In the genomic region with DNA sequence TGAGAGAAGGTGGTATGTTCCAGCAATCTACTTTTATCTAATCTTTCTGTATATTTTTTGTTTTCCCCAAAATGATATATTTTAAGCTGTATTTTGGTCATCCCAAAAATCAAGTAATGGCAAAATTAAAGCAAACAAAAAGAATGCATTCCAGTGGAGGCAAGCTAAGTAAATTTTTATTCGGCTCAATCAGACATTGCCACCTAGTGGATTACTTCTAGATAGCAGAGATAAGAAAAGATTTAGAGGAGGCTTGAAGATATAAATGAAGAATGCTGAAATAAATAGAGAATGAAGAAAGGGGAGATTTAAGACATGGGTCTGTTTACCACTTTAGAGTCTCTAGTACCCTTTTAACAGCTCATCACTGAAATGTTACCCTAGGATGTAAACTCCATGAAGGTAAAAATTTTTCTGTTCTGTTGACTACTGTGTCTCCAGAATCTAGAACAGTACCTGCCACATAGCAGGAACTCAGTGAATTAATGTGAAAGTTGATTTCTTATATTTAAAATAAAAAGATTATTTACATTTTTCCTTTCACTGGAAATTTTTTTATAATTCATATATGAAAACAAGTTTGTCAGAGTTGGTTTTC, we compare ENCODE assay signal across 9 cellular contexts.
DNase-seq lines count a peak whose midpoint lies in the region; ATAC-seq and TF ChIP-seq lines count a peak whose summit lies in the region.
"Had no signal": no experiment of that assay in that cellular context is flagged by ENCODE, and none has a peak within 500 bp of the region (broad histone marks: within the 10 kb centered on the region; RNA-seq: fewer than 3 reads in every experiment).

No MANE protein-coding gene starts in this region.

- TF ChIP-seq CTCF in Peyer's patch (IDR thresholded peaks at IDR 0.05) (peak in 5 of 6 experiments; percentile 24 to 58 (median 48)), prostate gland (IDR thresholded peaks at IDR 0.05) (peak in 3 of 4 experiments; percentile 46 to 64 (median 58))

- DNase-seq in NCI-H1417 (lab: John Stamatoyannopoulos, UW), result peak; percentile 7 to 66 (median 37)
- no peak for DNase-seq in NCI-H1417 treated with DMSO at 0.1 percent for 48 hours (lab: John Stamatoyannopoulos, UW)
- DNase-seq in Peyer's patch, result no peak
- peak; percentile 43 for DNase-seq in fibroblast of gingiva (ENCODE audit: low read depth)
- DNase-seq in prostate gland (ENCODE audit: low spot score), result no peak
- DNase-seq in COLO668 (lab: John Stamatoyannopoulos, UW; ENCODE audit: unreplicated experiment), result no peak

- TF ChIP-seq POLR2A in Peyer's patch (IDR thresholded peaks at IDR 0.05) (no peak), prostate gland (IDR thresholded peaks at IDR 0.05) (no peak)

- H3K36me3 ChIP-seq in Peyer's patch (no peaks in the 10 kb centered on the region), prostate gland (no peaks in the 10 kb centered on the region)
- H3K36me3 ChIP-seq: BLaER1 had no signal

- H3K9me3 ChIP-seq in Peyer's patch, result no peaks in the 10 kb centered on the region
- H3K9me3 ChIP-seq in prostate gland, result no peaks in the 10 kb centered on the region
- H3K9me3 ChIP-seq: BLaER1 had no signal

- intact Hi-C loops in prostate gland (cut with DNase I), result loop anchor here (5.0 kb wide), 1 partner anchor 171 kb away; no protein-coding TSS in a partner anchor

- H3K4me3 ChIP-seq in Peyer's patch (no peak overlapping the region), prostate gland (no peak overlapping the region)
- H3K4me3 ChIP-seq: BLaER1 had no signal

- no peaks in the 10 kb centered on the region for H3K4me1 ChIP-seq in Peyer's patch
- H3K4me1 ChIP-seq in prostate gland (replicated peaks), result no peaks in the 10 kb centered on the region
- H3K4me1 ChIP-seq: BLaER1 had no signal

- no peaks in the 10 kb centered on the region for H3K27me3 ChIP-seq in Peyer's patch
- H3K27me3 ChIP-seq in prostate gland (replicated peaks; ENCODE audit: insufficient read depth), result no peaks in the 10 kb centered on the region
- H3K27me3 ChIP-seq: BLaER1 had no signal

- ATAC-seq in HG03280 (IDR thresholded peaks at IDR 0.05; ENCODE audit: unreplicated experiment) (peak; percentile 63), HG02973 (IDR thresholded peaks at IDR 0.05; ENCODE audit: unreplicated experiment) (no peak)

- H3K27ac ChIP-seq in Peyer's patch, result no peak overlapping the region
- no peak overlapping the region for H3K27ac ChIP-seq in prostate gland
- H3K27ac ChIP-seq: BLaER1 had no signal

- WGBS in prostate gland, result 3% methylated on average over 1 of the region's 1 CpG

Comparison
In these comparisons a context has a peak if more than half of its experiments do, and no peak if none do; other contexts are left out.
1. DNase-seq: peak in NCI-H1417 (3 of 3) and fibroblast of gingiva (single experiment); none in NCI-H1417 treated with DMSO at 0.1 percent for 48 hours (single experiment), Peyer's patch (0 of 3), prostate gland (single experiment) and COLO668 (single experiment).